In the genomic region with DNA sequence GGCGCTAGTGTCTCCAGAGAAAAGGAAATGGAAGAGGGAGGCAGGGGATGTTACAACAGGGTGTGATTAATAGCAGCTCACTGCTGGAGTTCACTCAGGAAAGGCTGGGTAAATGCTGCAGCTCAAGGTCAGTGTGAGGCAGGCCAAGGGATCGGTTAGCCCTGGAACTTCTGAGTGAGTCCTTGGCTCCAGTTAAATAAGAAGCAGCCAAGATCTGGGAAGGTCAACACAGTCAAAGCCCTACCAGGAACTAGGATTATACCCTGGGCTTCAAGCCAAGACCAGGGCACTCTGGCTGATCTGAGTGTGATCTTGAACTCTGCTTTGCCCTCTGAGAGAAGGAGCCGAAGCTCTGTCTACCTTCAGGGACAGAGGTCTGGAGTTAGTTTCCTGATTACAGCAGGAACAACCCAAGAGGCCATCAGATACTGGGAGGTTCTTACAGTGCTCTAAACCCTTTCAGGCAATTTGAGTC, we compare ENCODE assay signal across 9 cellular contexts. TPM values are rescaled to one million over a fixed set of nuclear protein-coding genes. Genes with fewer than 3 reads are reported as not detected.
A peak's percentile ranks its signal among the peaks of the same experiment; 100 is the strongest.
DNase-seq lines count a peak whose midpoint lies in the region; ATAC-seq lines count a peak whose summit lies in the region.
"Had no signal": no experiment of that assay in that cellular context is flagged by ENCODE, and none has a peak within 500 bp of the region (broad histone marks: within the 10 kb centered on the region; RNA-seq: fewer than 3 reads in every experiment).

No MANE protein-coding gene starts in this region.

- H3K27me3 Mint-ChIP-seq in T-cell = peaks cover 9 to 16% of the 10 kb centered on the region in 2 donors

- no peaks in the 10 kb centered on the region for H3K36me3 ChIP-seq in mesenchymal stem cell (ENCODE audit: control insufficient read depth in 1 of 2, insufficient read depth in 2 of 2, low read depth in 1 of 2, low read length in 2 of 2)

- no peak overlapping the region for H3K23ac ChIP-seq in mesenchymal stem cell (ENCODE audit: low read length in 2 of 2)

- peak overlapping the region; percentile 10 for H2AK5ac ChIP-seq in mesenchymal stem cell (ENCODE audit: low read length, severe bottlenecking)

- peak overlapping the region; percentile 60 for H2AFZ ChIP-seq in mesenchymal stem cell (ENCODE audit: low read depth, low read length)

- H3K9me3 Mint-ChIP-seq in T-cell = no peaks in the 10 kb centered on the region

- no peaks in the 10 kb centered on the region for H3K9me3 ChIP-seq in mesenchymal stem cell (ENCODE audit: control insufficient read depth, low read length)

- CTCF ChIA-PET in T-cell (lab: Charles Lee) = no interaction called here

- H3K27ac Mint-ChIP-seq in T-cell = no peak overlapping the region
- H3K27ac Mint-ChIP-seq: CD4-positive, CD25-positive, alpha-beta regulatory T cell had no signal

- DNase-seq in SHP77 (lab: John Stamatoyannopoulos, UW) = peak; percentile 10 to 27
- DNase-seq in SHP77 treated with DMSO at 0.1 percent for 48 hours (lab: John Stamatoyannopoulos, UW) = no peak
- DNase-seq in dermis blood vessel endothelial cell = peak; percentile 66
- peak; percentile 69 for DNase-seq in mesenchymal stem cell
- no peak for DNase-seq in stimulated activated CD4-positive, alpha-beta T cell treated with anti-CD3 and anti-CD28 coated beads, Interleukin-4, amount 100 ng/mL, for 4 hours
- no peak for DNase-seq in T-cell
- DNase-seq in activated CD4-positive, CD25-positive, alpha-beta regulatory T cell (lab: John Stamatoyannopoulos, UW) = no peak
- DNase-seq: CD4-positive, CD25-positive, alpha-beta regulatory T cell had no signal

- peak overlapping the region in 1 of 2 experiments; percentile 33 for H2BK12ac ChIP-seq in mesenchymal stem cell (ENCODE audit: low read length in 2 of 2)

- peak overlapping the region; percentile 55 for H3K9ac ChIP-seq in mesenchymal stem cell (ENCODE audit: low read length)

- no peak overlapping the region for H4K91ac ChIP-seq in mesenchymal stem cell (ENCODE audit: low read length)

- H2BK5ac ChIP-seq in mesenchymal stem cell (ENCODE audit: low read depth, low read length, poor library complexity, severe bottlenecking) = peak overlapping the region; percentile 14

- H3K36me3 Mint-ChIP-seq in T-cell = no peaks in the 10 kb centered on the region
- H3K36me3 Mint-ChIP-seq: CD4-positive, CD25-positive, alpha-beta regulatory T cell had no signal

- no peaks in the 10 kb centered on the region for H3K27me3 ChIP-seq in mesenchymal stem cell (ENCODE audit: control insufficient read depth in 1 of 2, insufficient read depth in 1 of 2, low read length in 2 of 2)

- H3K4ac ChIP-seq in mesenchymal stem cell (ENCODE audit: low read depth in 1 of 2, low read length in 2 of 2) = peak overlapping the region in 1 of 2 experiments; percentile 42

- no peak overlapping the region for H3K18ac ChIP-seq in mesenchymal stem cell (ENCODE audit: low read depth in 1 of 2, low read length in 2 of 2)

- no peak overlapping the region for H3K4me2 ChIP-seq in mesenchymal stem cell (ENCODE audit: low read length, poor library complexity, severe bottlenecking)

- WGBS in mesenchymal stem cell = 25% methylated on average over 3 of the region's 3 CpGs

- no peak overlapping the region for H2BK15ac ChIP-seq in mesenchymal stem cell (ENCODE audit: low read depth, poor library complexity, severe bottlenecking)

- no peak overlapping the region for H3K4me3 Mint-ChIP-seq in T-cell
- H3K4me3 Mint-ChIP-seq: CD4-positive, CD25-positive, alpha-beta regulatory T cell had no signal

- no peak overlapping the region for H3K14ac ChIP-seq in mesenchymal stem cell (ENCODE audit: low read length in 2 of 2)

- H3K79me1 ChIP-seq in mesenchymal stem cell (replicated peaks; ENCODE audit: low read length, poor library complexity, severe bottlenecking) = peaks cover 6% of the 10 kb centered on the region

- H3K4me1 ChIP-seq in mesenchymal stem cell (ENCODE audit: control insufficient read depth, insufficient read depth, low read depth, low read length) = peaks cover 8% of the 10 kb centered on the region

- POLR2A ChIA-PET in T-cell (lab: Charles Lee) = no interaction called here

- H3K4me1 Mint-ChIP-seq in T-cell = no peaks in the 10 kb centered on the region
- H3K4me1 Mint-ChIP-seq: CD4-positive, CD25-positive, alpha-beta regulatory T cell had no signal

- no peak overlapping the region for H3K4me3 ChIP-seq in mesenchymal stem cell (ENCODE audit: insufficient read depth in 1 of 2, low read depth in 1 of 2, low read length in 2 of 2)

- H2BK120ac ChIP-seq in mesenchymal stem cell (ENCODE audit: low read depth, low read length) = no peak overlapping the region

- H3K27ac ChIP-seq in mesenchymal stem cell (ENCODE audit: low read length, poor library complexity, severe bottlenecking) = peak overlapping the region; percentile 66

- ATAC-seq in T-cell (replicated peaks in 1 of 4) = no peak
- ATAC-seq in GM18519 (IDR thresholded peaks at IDR 0.05; ENCODE audit: low FRiP score, unreplicated experiment) = no peak

- no peak overlapping the region for H4K8ac ChIP-seq in mesenchymal stem cell (ENCODE audit: low read length)

RNA-seq across cellular contexts. Expression of a gene that starts 44.3 kb away (rescaled TPM):
- total RNA-seq in dermis blood vessel endothelial cell (10.7 and 10.8 TPM in 2 replicates), T-cell (under 1 TPM in 4 of 5 donors, not detected in 1; 0.20 to 0.89 (median 0.47) TPM)
- 6.5 TPM for polyA plus RNA-seq in mesenchymal stem cell (2013, experiment 1 of 2)
- polyA plus RNA-seq in mesenchymal stem cell (2013, experiment 2 of 2) = 5.5 TPM
- total RNA-seq: CD4-positive, CD25-positive, alpha-beta regulatory T cell had no signal

Comparison
In these comparisons a context has a peak if more than half of its experiments do, and no peak if none do; other contexts are left out.
1. DNase-seq: peak in SHP77 (2 of 2), dermis blood vessel endothelial cell (single experiment) and mesenchymal stem cell (single experiment); none in SHP77 treated with DMSO at 0.1 percent for 48 hours (single experiment), stimulated activated CD4-positive, alpha-beta T cell treated with anti-CD3 and anti-CD28 coated beads, Interleukin-4, amount 100 ng/mL, for 4 hours (0 of 2), T-cell (0 of 34) and activated CD4-positive, CD25-positive, alpha-beta regulatory T cell (0 of 4).